In genomic region chr18:34729264-34729663, GRCh38 we compare ENCODE assay signal across 8 cellular contexts. TPM values are rescaled to one million over a fixed set of nuclear protein-coding genes. Genes with fewer than 3 reads are reported as not detected.
DNase-seq lines count a peak whose midpoint lies in the region; ATAC-seq, FAIRE-seq and TF ChIP-seq lines count a peak whose summit lies in the region.

No MANE protein-coding gene starts in this region.

- SMC1A ChIA-PET in GM12878 (lab: Charles Lee; ENCODE audit: uncharacterized antibody, unreplicated experiment) = interaction anchor here (1.3 to 1.7 kb wide), 4 partner anchors 34 to 59 kb away, joined by 4 to 6 read pairs (median 4); no protein-coding TSS in a partner anchor

- BruUV-seq in GM12878 (replicated peaks; lab: Mats Ljungman, UMichigan) = no TSS peak

- in situ Hi-C loops in GM12878 (cut with MboI) = no loop called here

- no peaks in the 10 kb centered on the region for H4K20me1 ChIP-seq in GM12878 (ENCODE audit: control insufficient read depth, insufficient read depth)

- CTCF ChIA-PET in A549 (lab: Yijun Ruan, JAX) (interaction anchor here (2.0 kb wide), 1 partner anchor 20 kb away, joined by 4 read pairs; no protein-coding TSS in a partner anchor), GM12878 (lab: Yijun Ruan, JAX) (interaction anchor here (0.8 to 2.3 kb wide), 8 partner anchors 9 to 70 kb away, joined by 3 to 13 read pairs (median 4); no protein-coding TSS in a partner anchor)

- DNase-seq in A549 (ENCODE audit: low read depth in 1 of 2, low spot score in 1 of 2) = peak; percentile 10 to 25
- peak; percentile 34 for DNase-seq in HT1080 (ENCODE audit: low read depth)
- DNase-seq in GM12878 (ENCODE audit: low read depth, low spot score) = no peak
- DNase-seq in left colon = no peak
- no peak for DNase-seq in stimulated activated CD4-positive, alpha-beta T cell treated with anti-CD3 and anti-CD28 coated beads, Interleukin-4, amount 100 ng/mL, for 1 hour
- DNase-seq in NCI-H1930 (lab: John Stamatoyannopoulos, UW) = no peak
- no peak for DNase-seq in medulla oblongata (ENCODE audit: extremely low spot score)

- RAD21 ChIA-PET in GM12878 (lab: Charles Lee; ENCODE audit: unreplicated experiment) = interaction anchor here (1.4 kb wide), 1 partner anchor 68 kb away, joined by 5 read pairs; no protein-coding TSS in a partner anchor

- TF ChIP-seq POLR2A in A549 (IDR thresholded peaks at IDR 0.05; ENCODE audit: low read length) (no peak), GM12878 (IDR thresholded peaks at IDR 0.05; ENCODE audit: low read depth, low read length) (no peak)

- no peak for FAIRE-seq in A549 (lab: Jason Lieb, UNC)
- FAIRE-seq in GM12878 (lab: Jason Lieb, UNC) = no peak

- intact Hi-C loops in GM12878 (cut with micrococcal nuclease; ENCODE audit: unreplicated experiment) (loop anchor here (1.0 kb wide), 1 partner anchor 59 kb away; no protein-coding TSS in a partner anchor), left colon (cut with DNase I, micrococcal nuclease) (no loop called here)

- ATAC-seq in A549 (peak; percentile 59 to 84; a peak in 4 of 6 replicates), GM18858 (IDR thresholded peaks at IDR 0.05; ENCODE audit: unreplicated experiment) (peak; percentile 78), GM12878 (peak; percentile 84), left colon (peak; percentile 83)

- POLR2A ChIA-PET in A549 (lab: Yijun Ruan, JAX) = no interaction called here
- POLR2A ChIA-PET in GM12878 (lab: Charles Lee) = no interaction called here

- WGBS in A549 (ENCODE audit: missing lambda C conversion rate) = 12% methylated on average over 2 of the region's 2 CpGs
- 0% methylated on average over 2 of the region's 2 CpGs for WGBS in GM12878 (ENCODE audit: insufficient coverage, insufficient replicate concordance, low lambda C conversion rate, missing lambda C conversion rate)

- H3K9ac ChIP-seq in GM12878 (ENCODE audit: control insufficient read depth, insufficient read depth, low read length) = no peak overlapping the region

- H3K4me2 ChIP-seq in A549 (no peak overlapping the region), GM12878 (ENCODE audit: control insufficient read depth, insufficient read depth) (no peak overlapping the region)

- H3K36me3 ChIP-seq in GM12878 (ENCODE audit: control insufficient read depth in 2 of 2, insufficient read depth in 2 of 2, low read length in 1 of 2) = no peaks in the 10 kb centered on the region

- TF ChIP-seq RAD21 in A549 (conservative IDR thresholded peaks at IDR 0.05 in 1 of 2, IDR thresholded peaks at IDR 0.05 in 1 of 2) (no peak), GM12878 (IDR thresholded peaks at IDR 0.05; ENCODE audit: insufficient read depth, low read depth, low read length) (peak; percentile 24; the same call in 1 of the 2 replicates)

- TF ChIP-seq CTCF in A549 (IDR thresholded peaks at IDR 0.05) (peak; percentile 36; the same call in 2 of the 3 replicates), GM12878 (IDR thresholded peaks at IDR 0.05 in 2 of 3, conservative IDR thresholded peaks at IDR 0.05 in 1 of 3; ENCODE audit: control insufficient read depth in 2 of 3, extremely low read depth in 1 of 3, insufficient read depth in 1 of 3, low read depth in 3 of 3, low read length in 3 of 3) (peak; percentile 39 to 46 (median 45); a peak in 5 of 6 replicates)

- H3K79me2 ChIP-seq in GM12878 (ENCODE audit: control insufficient read depth, insufficient read depth, low read length) = no peaks in the 10 kb centered on the region

- H3K9me3 ChIP-seq in A549 (no peaks in the 10 kb centered on the region), GM12878 (replicated peaks; ENCODE audit: control insufficient read depth, insufficient read depth, low read length) (no peaks in the 10 kb centered on the region)

- H2AFZ ChIP-seq in GM12878 (ENCODE audit: control insufficient read depth, low read depth, low read length) = no peak overlapping the region

- H3K4me1 ChIP-seq in A549 (no peaks in the 10 kb centered on the region), GM12878 (ENCODE audit: control insufficient read depth, insufficient read depth, low read length) (no peaks in the 10 kb centered on the region)

- no peak overlapping the region for H3K27ac ChIP-seq in A549
- H3K27ac ChIP-seq in GM12878 (ENCODE audit: control insufficient read depth, insufficient read depth) = no peak overlapping the region

- TF ChIP-seq EP300 in A549 (IDR thresholded peaks at IDR 0.05) = no peak
- TF ChIP-seq EP300 in GM12878 (IDR thresholded peaks at IDR 0.05; ENCODE audit: borderline replicate concordance in 1 of 2, control insufficient read depth in 1 of 2, low read depth in 2 of 2, low read length in 2 of 2) = no peak

- H3K4me3 ChIP-seq in A549 = no peak overlapping the region
- H3K4me3 ChIP-seq in GM12878 = no peak overlapping the region

- no peaks in the 10 kb centered on the region for H3K27me3 ChIP-seq in GM12878 (replicated peaks in 1 of 2; ENCODE audit: control insufficient read depth in 2 of 2, insufficient read depth in 2 of 2, low read length in 1 of 2)

TF ChIP-seq in GM12878, 131 proteins besides CTCF, POLR2A, EP300 and RAD21:
- TF ChIP-seq WRNIP1 (IDR thresholded peaks at IDR 0.05; ENCODE audit: borderline replicate concordance, low read depth, low read length) (no peak), SMC3 (IDR thresholded peaks at IDR 0.05; ENCODE audit: borderline replicate concordance, low read length) (peak; percentile 27; the same call in 1 of the 2 replicates)

RNA-seq across cellular contexts. Expression of gene DTNA, which starts 19.2 kb away (rescaled TPM):
- polyA plus RNA-seq in A549 (2011; rRNA removed) = 0.12 and 0.41 TPM in 2 replicates
- 0.04 and 0.09 TPM in 2 replicates for polyA plus RNA-seq in A549 (2012; cell fraction: cytosol; rRNA removed)
- 0.17 TPM in 1 of 2 replicates, not detected in the other for polyA plus RNA-seq in A549 (2012; cell fraction: nucleus; rRNA removed)
- 0.12 TPM in 1 of 3 replicates, not detected in the others for polyA plus RNA-seq in A549 (2017; fragmentation: RNase III; extraction: RNeasy Plus Mini Kit Qiagen cat#74134 plus additional on column Dnase treatment)
- polyA minus RNA-seq in A549 (2011; rRNA and poly(A)+ RNA removed) = 0.73 and 1.2 TPM in 2 replicates
- total RNA-seq in HT1080 (2014; rRNA removed; shearing (Covaris generic)) = 10.6 and 15.8 TPM in 2 replicates
- polyA plus RNA-seq in HT1080 (2015; cell fraction: cytosol; rRNA removed) = 17.8 and 28.3 TPM in 2 replicates
- 36.3 and 38.2 TPM in 2 replicates for polyA plus RNA-seq in HT1080 (2015; cell fraction: nucleus; rRNA removed)
- total RNA-seq in GM12878 (2013; cell fraction: nucleolus; rRNA removed) = 74.3 and 85.7 TPM in 2 replicates
- 0.16 and 0.56 TPM in 2 replicates for total RNA-seq in GM12878 (2014; rRNA removed)
- 0.32 and 0.54 TPM in 2 replicates for total RNA-seq in GM12878 (2014; rRNA removed; fragmentation: Illumina TruSeq; extraction: Trizol)
- 0.27 and 0.36 TPM in 2 replicates for total RNA-seq in GM12878 (2021)
- polyA plus RNA-seq in GM12878 (2011; ENCODE audit: low read depth) = not detected
- polyA plus RNA-seq in GM12878 (2011; rRNA removed) = 8.0 and 8.6 TPM in 2 replicates
- 3.5 TPM in 2 replicates for polyA plus RNA-seq in GM12878 (2011; cell fraction: cytosol; rRNA removed)
- polyA plus RNA-seq in GM12878 (2011; cell fraction: nucleus; rRNA removed) = 10.8 and 17.7 TPM in 2 replicates
- 0.01 TPM in 1 of 2 replicates, not detected in the other for polyA plus RNA-seq in GM12878 (2012)
- polyA plus RNA-seq in GM12878 (2014; fragmentation: Illumina TruSeq; extraction: Trizol) = 0.56 and 0.92 TPM in 2 replicates
- under 1 TPM; 0.40 to 0.53 TPM for polyA plus RNA-seq in GM12878 (2014; fragmentation: Nextera tagmentation; extraction: Ambion mirVana)
- polyA plus RNA-seq in GM12878 (2014; rRNA removed) = 0.26 and 0.42 TPM in 2 replicates
- under 1 TPM; 0.40 to 0.86 TPM for polyA plus RNA-seq in GM12878 (2016; fragmentation: Nextera tagmentation; extraction: Ambion mirVana)
- polyA minus RNA-seq in GM12878 (2011; rRNA and poly(A)+ RNA removed) = 15.3 and 25.2 TPM in 2 replicates
- polyA minus RNA-seq in GM12878 (2011; cell fraction: cytosol; rRNA and poly(A)+ RNA removed) = 2.6 and 3.2 TPM in 2 replicates
- 10.9 and 12.6 TPM in 2 replicates for polyA minus RNA-seq in GM12878 (2011; cell fraction: nucleus; rRNA and poly(A)+ RNA removed)
- total RNA-seq in left colon = 1 to 10 TPM; 2.7 to 7.0 TPM

Comparison
In these comparisons a context has a peak if more than half of its experiments do, and no peak if none do; other contexts are left out.
1. DNase-seq: peak in A549 (2 of 2) and HT1080 (single experiment); none in GM12878 (single experiment), left colon (0 of 2), stimulated activated CD4-positive, alpha-beta T cell treated with anti-CD3 and anti-CD28 coated beads, Interleukin-4, amount 100 ng/mL, for 1 hour (single experiment), NCI-H1930 (0 of 2) and medulla oblongata (single experiment).
2. Of the 24 proteins assayed by ChIP-seq in both GM12878 and A549: peak only in GM12878: RAD21 and SMC3; only in A549: REST; in both: CTCF; in neither: 20.
3. Peak in every context shown above with its lines, with median percentiles within 50 percentile points of each other: ATAC-seq.